Comparison of ENCODE assay signal across 33 cellular contexts in the genomic region with DNA sequence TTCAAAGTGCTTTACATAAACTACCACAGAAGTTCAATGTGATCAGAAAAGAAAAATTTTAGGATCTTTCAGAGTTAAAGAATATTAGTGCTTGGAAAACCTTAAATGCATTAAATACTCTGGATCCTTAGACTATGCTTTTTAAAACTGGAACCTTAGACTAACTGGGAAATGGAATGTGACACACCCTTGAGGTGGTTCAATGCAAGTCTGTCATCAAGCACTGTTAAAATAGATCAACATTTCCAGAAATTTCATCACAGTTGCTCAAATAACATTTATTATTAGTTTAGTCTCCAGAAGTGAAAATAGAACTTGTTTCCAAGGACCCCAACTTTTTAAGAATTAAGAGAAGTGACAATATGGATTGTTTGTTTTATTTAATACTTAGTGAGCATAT.
"Had no signal": no experiment of that assay in that cellular context is flagged by ENCODE, and none has a peak within 500 bp of the region (broad histone marks: within the 10 kb centered on the region; RNA-seq: fewer than 3 reads in every experiment).

No MANE protein-coding gene starts in this region.

- H3K36me3 Mint-ChIP-seq: activated CD4-positive, alpha-beta memory T cell treated with anti-CD3 and anti-CD28 coated beads for 36 hours; stimulated activated effector memory CD8-positive, alpha-beta T cell treated with anti-CD3 and anti-CD28 coated beads, Interleukin-12 subunit alpha, Interleukin-12 subunit beta, amount 100 ng/mL, for 72 hours had no signal

- H3K27me3 ChIP-seq: foreskin keratinocyte, heart right ventricle, right lobe of liver had no signal

- H3K4me3 Mint-ChIP-seq: activated CD4-positive, alpha-beta memory T cell treated with anti-CD3 and anti-CD28 coated beads for 36 hours; activated CD4-positive, alpha-beta T cell treated with anti-CD3 and anti-CD28 coated beads, Interleukin-2, amount 10 ng/mL, durations not matched to agents 24 days and 14 days; effector memory CD8-positive, alpha-beta T cell; nephron; stimulated activated effector memory CD8-positive, alpha-beta T cell treated with anti-CD3 and anti-CD28 coated beads, Interleukin-12 subunit alpha, Interleukin-12 subunit beta, amount 100 ng/mL, for 72 hours; stimulated activated naive CD8-positive, alpha-beta T cell treated with anti-CD3 and anti-CD28 coated beads, Interleukin-15, Interleukin-2, amounts not matched to agents 100 ng/mL and 50 ng/mL, for 24 hours; T-helper 17 cell had no signal

- DNase-seq: activated CD4-positive, alpha-beta memory T cell treated with anti-CD3 and anti-CD28 coated beads for 36 hours; activated CD4-positive, alpha-beta T cell treated with anti-CD3 and anti-CD28 coated beads, Interleukin-2, amount 10 ng/mL, durations not matched to agents 24 days and 14 days; activated CD8-positive, alpha-beta memory T cell treated with anti-CD3 and anti-CD28 coated beads, Interleukin-2, amount 50 U/mL, for 4 hours; activated gamma-delta T cell treated with Interleukin-2 at 50 U/mL for 16 hours; activated naive CD4-positive, alpha-beta T cell treated with anti-CD3 and anti-CD28 coated beads, Interleukin-2, amount 50 U/mL, for 16 hours; activated T-cell treated with anti-CD3 and anti-CD28 coated beads, Interleukin-2, amount 50 U/mL, for 1 hour; amygdala; cerebellar nuclear complex; effector memory CD8-positive, alpha-beta T cell; heart right ventricle; left cardiac atrium; left ventricle myocardium superior; mucosa of descending colon; right lobe of liver; stimulated activated CD4-positive, alpha-beta T cell treated with anti-CD3 and anti-CD28 coated beads, Interleukin-12 subunit alpha, Interleukin-12 subunit beta, amount 100 ng/mL, for 4 hours; stimulated activated CD4-positive, alpha-beta T cell treated with anti-CD3 and anti-CD28 coated beads, Interleukin-4, amount 100 ng/mL, for 24 hours; SW 1271; T-helper 17 cell; T1000; trophoblast cell; WERI-Rb-1 had no signal

- H3K4me1 Mint-ChIP-seq: activated CD4-positive, alpha-beta T cell treated with anti-CD3 and anti-CD28 coated beads, Interleukin-2, amount 10 ng/mL, durations not matched to agents 24 days and 14 days had no signal

- H3K9me3 Mint-ChIP-seq: activated CD4-positive, alpha-beta memory T cell treated with anti-CD3 and anti-CD28 coated beads for 36 hours; activated CD4-positive, alpha-beta T cell treated with anti-CD3 and anti-CD28 coated beads, Interleukin-2, amount 10 ng/mL, durations not matched to agents 24 days and 14 days; effector memory CD8-positive, alpha-beta T cell; nephron; stimulated activated effector memory CD8-positive, alpha-beta T cell treated with anti-CD3 and anti-CD28 coated beads, Interleukin-12 subunit alpha, Interleukin-12 subunit beta, amount 100 ng/mL, for 72 hours; stimulated activated naive CD8-positive, alpha-beta T cell treated with anti-CD3 and anti-CD28 coated beads, Interleukin-15, Interleukin-2, amounts not matched to agents 100 ng/mL and 50 ng/mL, for 24 hours had no signal

- H3K9me3 ChIP-seq: heart right ventricle, mucosa of descending colon, neutrophil, right lobe of liver, thoracic aorta had no signal

- H3K4me3 ChIP-seq: coronary artery, heart right ventricle, mucosa of descending colon, right lobe of liver, skin epidermis, thoracic aorta had no signal

- ATAC-seq: activated CD4-positive, CD25-positive, alpha-beta regulatory T cell treated with anti-CD3 and anti-CD28 coated beads, Interleukin-2, amount 50 U/mL, for 24 hours; effector memory CD8-positive, alpha-beta T cell; esophagus mucosa; foreskin keratinocyte; heart right ventricle; left cardiac atrium; left ventricle myocardium superior; mucosa of descending colon; right lobe of liver; stimulated activated effector memory CD8-positive, alpha-beta T cell treated with anti-CD3 and anti-CD28 coated beads, Interleukin-12 subunit alpha, Interleukin-12 subunit beta, amount 100 ng/mL, for 72 hours; T-helper 17 cell had no signal

- FAIRE-seq: islet of Langerhans, urothelium cell line had no signal

- H3K4me1 ChIP-seq: foreskin keratinocyte, right lobe of liver had no signal

- H3K36me3 ChIP-seq: heart right ventricle, neutrophil, right lobe of liver, thoracic aorta, WERI-Rb-1 had no signal

- H3K27ac Mint-ChIP-seq: activated CD4-positive, alpha-beta memory T cell treated with anti-CD3 and anti-CD28 coated beads for 36 hours; activated CD4-positive, alpha-beta T cell treated with anti-CD3 and anti-CD28 coated beads, Interleukin-2, amount 10 ng/mL, durations not matched to agents 24 days and 14 days; effector memory CD8-positive, alpha-beta T cell; nephron; stimulated activated effector memory CD8-positive, alpha-beta T cell treated with anti-CD3 and anti-CD28 coated beads, Interleukin-12 subunit alpha, Interleukin-12 subunit beta, amount 100 ng/mL, for 72 hours; stimulated activated naive CD8-positive, alpha-beta T cell treated with anti-CD3 and anti-CD28 coated beads, Interleukin-15, Interleukin-2, amounts not matched to agents 100 ng/mL and 50 ng/mL, for 24 hours had no signal

- H3K27ac ChIP-seq: coronary artery, foreskin keratinocyte, heart right ventricle, neutrophil, right lobe of liver, skin epidermis, thoracic aorta, WERI-Rb-1 had no signal

- H3K27me3 Mint-ChIP-seq: activated CD4-positive, alpha-beta memory T cell treated with anti-CD3 and anti-CD28 coated beads for 36 hours; effector memory CD8-positive, alpha-beta T cell had no signal
